ENCODE assay signal across 19 cellular contexts in the genomic region with DNA sequence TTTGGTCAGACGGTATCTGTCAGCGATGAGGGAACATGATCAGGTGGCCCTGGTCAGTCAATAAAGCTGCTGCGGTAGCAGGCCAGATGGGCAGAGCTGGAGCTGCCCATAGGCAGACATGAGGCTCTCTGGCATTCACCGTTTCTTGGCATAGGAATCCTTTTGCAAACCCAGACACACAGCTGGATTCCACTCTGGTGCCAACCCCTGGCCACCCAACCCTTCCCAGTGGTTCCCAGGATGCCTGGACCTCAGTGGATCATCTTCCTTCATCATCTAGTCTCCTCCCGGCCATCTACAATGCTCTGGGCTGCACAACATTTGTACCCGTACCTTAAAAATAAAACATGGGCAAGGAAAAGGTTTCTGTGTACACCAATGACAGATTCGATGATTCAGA.
"Had no signal": no experiment of that assay in that cellular context is flagged by ENCODE, and none has a peak within 500 bp of the region (broad histone marks: within the 10 kb centered on the region; RNA-seq: fewer than 3 reads in every experiment).

No MANE protein-coding gene starts in this region.

- ATAC-seq: activated CD4-positive, alpha-beta T cell treated with anti-CD3 and anti-CD28 coated beads for 36 hours; activated CD8-positive, alpha-beta T cell treated with anti-CD3 and anti-CD28 coated beads for 36 hours; activated T-cell treated with anti-CD3 and anti-CD28 coated beads, Interleukin-2, amount 50 U/mL, for 72 hours; Right ventricle myocardium inferior had no signal

- H3K4me1 ChIP-seq: breast epithelium, SJCRH30 had no signal

- DNase-seq: activated CD4-positive, alpha-beta T cell treated with anti-CD3 and anti-CD28 coated beads for 36 hours; activated CD4-positive, alpha-beta T cell treated with anti-CD3 and anti-CD28 coated beads, Interleukin-2, amount 50 U/mL, for 1 hour; activated CD8-positive, alpha-beta memory T cell treated with anti-CD3 and anti-CD28 coated beads, Interleukin-2, amount 50 U/mL, for 4 hours; activated CD8-positive, alpha-beta T cell treated with anti-CD3 and anti-CD28 coated beads for 36 hours; activated naive CD4-positive, alpha-beta T cell; activated T-cell treated with anti-CD3 and anti-CD28 coated beads, Interleukin-2, amount 50 U/mL, for 72 hours; KG1; NCI-H1048; NCI-H1930; NCI-H2171 treated with DMSO at 0.1 percent for 48 hours; NCI-H226; NCI-H526; NCI-H774; SJCRH30; SK-N-SH; T-helper 1 cell had no signal

- H3K4me3 ChIP-seq: breast epithelium, SJCRH30 had no signal

- H3K9me3 ChIP-seq: SK-N-SH had no signal

- H3K36me3 ChIP-seq: breast epithelium, SJCRH30 had no signal

- H3K27ac ChIP-seq: breast epithelium, SJCRH30, VCaP had no signal
